26 cellular contexts compared by ENCODE assay signal in genomic region chr4:109216085-109216696, GRCh38.
"Had no signal": no experiment of that assay in that cellular context is flagged by ENCODE, and none has a peak within 500 bp of the region (broad histone marks: within the 10 kb centered on the region; RNA-seq: fewer than 3 reads in every experiment).

No MANE protein-coding gene starts in this region.

- H3K4me3 Mint-ChIP-seq: naive thymus-derived CD4-positive, alpha-beta T cell; stimulated activated naive B cell treated with anti-CD40 and anti-IgM and Interleukin-4, amounts not matched to agents 10 μg/mL and 1 μg/mL and 100 μg/mL, for 72 hours had no signal

- H3K27me3 Mint-ChIP-seq: progenitor cell of endocrine pancreas; stimulated activated naive B cell treated with anti-CD40 and anti-IgM and Interleukin-4, amounts not matched to agents 10 μg/mL and 1 μg/mL and 100 μg/mL, for 72 hours had no signal

- H3K9me3 ChIP-seq: heart right ventricle, left ventricle myocardium inferior, mucosa of descending colon, ovary, right atrium auricular region, stomach, testis, thyroid gland, upper lobe of right lung had no signal

- DNase-seq: heart right ventricle; islet precursor cell; left ventricle myocardium inferior; mesendoderm; midbrain; mucosa of descending colon; naive thymus-derived CD4-positive, alpha-beta T cell; ovary; stimulated activated CD4-positive, alpha-beta T cell treated with anti-CD3 and anti-CD28 coated beads, Interleukin-12 subunit alpha, Interleukin-12 subunit beta, amount 100 ng/mL, for 4 hours; stimulated activated CD4-positive, alpha-beta T cell treated with anti-CD3 and anti-CD28 coated beads, Interleukin-15, amount 100 ng/mL, for 24 hours; stimulated activated CD4-positive, alpha-beta T cell treated with anti-CD3 and anti-CD28 coated beads, Interleukin-2, amount 100 ng/mL, for 24 hours; stimulated activated CD4-positive, alpha-beta T cell treated with anti-CD3 and anti-CD28 coated beads, Interleukin-4, amount 100 ng/mL, for 1 hour; stimulated activated naive B cell treated with anti-CD40 and anti-IgM and Interleukin-4, amounts not matched to agents 10 μg/mL and 1 μg/mL and 100 μg/mL, for 72 hours; stimulated activated naive CD8-positive, alpha-beta T cell treated with anti-CD3 and anti-CD28 coated beads, Interleukin-15, Interleukin-2, amounts not matched to agents 100 U/mL and 50 U/mL, for 24 hours; stomach; testis; thyroid gland; trophoblast cell; upper lobe of right lung had no signal

- H3K36me3 Mint-ChIP-seq: naive thymus-derived CD4-positive, alpha-beta T cell; stimulated activated naive B cell treated with anti-CD40 and anti-IgM and Interleukin-4, amounts not matched to agents 10 μg/mL and 1 μg/mL and 100 μg/mL, for 72 hours had no signal

- H3K27ac ChIP-seq: hepatocyte, ovary, right atrium auricular region, skin epidermis, stomach, testis, thyroid gland, upper lobe of right lung had no signal

- ATAC-seq: heart right ventricle; mucosa of descending colon; naive thymus-derived CD4-positive, alpha-beta T cell; sciatic nerve; stimulated activated naive B cell treated with anti-CD40 and anti-IgM and Interleukin-4, amounts not matched to agents 10 μg/mL and 1 μg/mL and 100 μg/mL, for 72 hours; stimulated activated naive CD8-positive, alpha-beta T cell treated with anti-CD3 and anti-CD28 coated beads, Interleukin-15, Interleukin-2, amounts not matched to agents 100 U/mL and 50 U/mL, for 24 hours; upper lobe of right lung had no signal

- H3K9me3 Mint-ChIP-seq: naive thymus-derived CD4-positive, alpha-beta T cell; stimulated activated naive B cell treated with anti-CD40 and anti-IgM and Interleukin-4, amounts not matched to agents 10 μg/mL and 1 μg/mL and 100 μg/mL, for 72 hours had no signal

- H3K4me1 ChIP-seq: left ventricle myocardium inferior, right atrium auricular region, stomach, testis, thyroid gland, upper lobe of right lung had no signal

- H3K4me3 ChIP-seq: heart right ventricle, hepatocyte, left ventricle myocardium inferior, lung, mucosa of descending colon, ovary, right atrium auricular region, skin epidermis, stomach, testis, thyroid gland, upper lobe of right lung had no signal

- H3K36me3 ChIP-seq: heart right ventricle, left ventricle myocardium inferior, ovary, right atrium auricular region, stomach, thyroid gland, upper lobe of right lung had no signal

- H3K27me3 ChIP-seq: heart right ventricle, hepatocyte, ovary, right atrium auricular region, stomach, testis, thyroid gland, upper lobe of right lung had no signal

- H3K4me1 Mint-ChIP-seq: naive thymus-derived CD4-positive, alpha-beta T cell; stimulated activated naive B cell treated with anti-CD40 and anti-IgM and Interleukin-4, amounts not matched to agents 10 μg/mL and 1 μg/mL and 100 μg/mL, for 72 hours had no signal

- H3K27ac Mint-ChIP-seq: naive thymus-derived CD4-positive, alpha-beta T cell; progenitor cell of endocrine pancreas; stimulated activated naive B cell treated with anti-CD40 and anti-IgM and Interleukin-4, amounts not matched to agents 10 μg/mL and 1 μg/mL and 100 μg/mL, for 72 hours had no signal

- FAIRE-seq: urothelium cell line had no signal
